ENCODE assay signal across 8 cellular contexts in genomic region chr3:179149239-179149887, GRCh38. TPM values are rescaled to one million over a fixed set of nuclear protein-coding genes. Genes with fewer than 3 reads are reported as not detected.
DNase-seq lines count a peak whose midpoint lies in the region; ATAC-seq and TF ChIP-seq lines count a peak whose summit lies in the region.

No MANE protein-coding gene starts in this region.

- peaks cover 0 to 6% (median 0%) of the 10 kb centered on the region in 3 experiments for H3K36me3 ChIP-seq in naive thymus-derived CD4-positive, alpha-beta T cell (ENCODE audit: control insufficient read depth in 2 of 3, insufficient read depth in 3 of 3, low read length in 3 of 3)
- H3K36me3 ChIP-seq in testis (ENCODE audit: low read depth, missing control alignments) = no peaks in the 10 kb centered on the region

- WGBS in testis, 2 donors = 1% methylated on average over 17 of the region's 17 CpGs

- H3K9me3 ChIP-seq in naive thymus-derived CD4-positive, alpha-beta T cell (ENCODE audit: control insufficient read depth in 2 of 3, low read length in 3 of 3) = no peaks in the 10 kb centered on the region
- no peaks in the 10 kb centered on the region for H3K9me3 ChIP-seq in testis

- H3K27ac ChIP-seq in naive thymus-derived CD4-positive, alpha-beta T cell (ENCODE audit: low read depth, low read length) = peak overlapping the region; percentile 93
- H3K27ac ChIP-seq in testis = peak overlapping the region; percentile 97 to 99

- H3K27ac Mint-ChIP-seq in HFFc6 = peak overlapping the region; percentile 84
- peak overlapping the region in 8 of 9 donors; percentile 94 to 99 (median 96) for H3K27ac Mint-ChIP-seq in naive thymus-derived CD4-positive, alpha-beta T cell

- H3K27me3 ChIP-seq in naive thymus-derived CD4-positive, alpha-beta T cell (ENCODE audit: control insufficient read depth in 2 of 2, insufficient read depth in 2 of 2, low read length in 2 of 2) = no peaks in the 10 kb centered on the region
- no peaks in the 10 kb centered on the region for H3K27me3 ChIP-seq in testis

- peaks cover 36% of the 10 kb centered on the region for H3K4me1 Mint-ChIP-seq in HFFc6 (ENCODE audit: low read depth)
- H3K4me1 Mint-ChIP-seq in naive thymus-derived CD4-positive, alpha-beta T cell = peaks cover 27 to 57% (median 45%) of the 10 kb centered on the region in 7 donors

- no peaks in the 10 kb centered on the region for H3K9me3 Mint-ChIP-seq in HFFc6
- H3K9me3 Mint-ChIP-seq in naive thymus-derived CD4-positive, alpha-beta T cell = no peaks in the 10 kb centered on the region

- CTCF ChIA-PET in naive thymus-derived CD4-positive, alpha-beta T cell (lab: Charles Lee) = interaction anchor here (0.6 to 2.3 kb wide), 5 partner anchors 111 to 694 kb away, joined by 3 to 7 read pairs (median 4); partner anchors contain the start of gene ZNF639

- H3K4me3 Mint-ChIP-seq in HFFc6 = peak overlapping the region; percentile 98
- H3K4me3 Mint-ChIP-seq in naive thymus-derived CD4-positive, alpha-beta T cell = peak overlapping the region in 7 of 10 donors; percentile 95 to 100 (median 97)

- POLR2A ChIA-PET in naive thymus-derived CD4-positive, alpha-beta T cell (lab: Charles Lee) = interaction anchor here (0.8 to 3.9 kb wide), 24 partner anchors 10 to 1764 kb away, joined by 3 to 64 read pairs (median 8); partner anchors contain the start of genes ACTL6A, FXR1, MFN1 and MRPL47

- peak overlapping the region; percentile 87 for H3K4me3 ChIP-seq in naive thymus-derived CD4-positive, alpha-beta T cell (ENCODE audit: low read length)
- H3K4me3 ChIP-seq in testis = peak overlapping the region; percentile 94 to 97

- H3K36me3 Mint-ChIP-seq in HFFc6 (ENCODE audit: low read depth) = no peaks in the 10 kb centered on the region
- H3K36me3 Mint-ChIP-seq in naive thymus-derived CD4-positive, alpha-beta T cell = peaks cover 0 to 3% (median 0%) of the 10 kb centered on the region in 5 donors

- DNase-seq in GM10266 (ENCODE audit: extremely low spot score) = peak; percentile 67
- DNase-seq in HFFc6 = no peak
- DNase-seq in NCI-H2107 (lab: John Stamatoyannopoulos, UW) = peak; percentile 60
- DNase-seq in activated CD4-positive, alpha-beta T cell treated with anti-CD3 and anti-CD28 coated beads, Interleukin-2, amount 50 U/mL, for 4 hours = peak; percentile 28 to 39
- peak; percentile 45 to 78 for DNase-seq in erythroblast (lab: John Stamatoyannopoulos, UW)
- peak in 2 of 9 donors; percentile 35 to 76 for DNase-seq in naive thymus-derived CD4-positive, alpha-beta T cell
- DNase-seq in testis = peak; percentile 55
- no peak for DNase-seq in NCI-H1048 (lab: John Stamatoyannopoulos, UW)

- intact Hi-C loops in naive thymus-derived CD4-positive, alpha-beta T cell (cut with micrococcal nuclease) = loop anchor here (1.0 to 5.0 kb wide), 9 partner anchors 9 to 1952 kb away; partner anchors contain the start of genes TBL1XR1 (in 2 of the 2), USP13 (in 2 of the 2) and FXR1 (in 1 of the 2)
- intact Hi-C loops in testis (cut with DNase I; ENCODE audit: low total_unique reads) = loop anchor here (5.0 kb wide), 1 partner anchor 173 kb away; the partner anchor contains the start of gene ZNF639

- TF ChIP-seq POLR2A in erythroblast (IDR thresholded peaks at IDR 0.05; ENCODE audit: low read length) = peak; percentile 3
- TF ChIP-seq POLR2A in testis (IDR thresholded peaks at IDR 0.05) = no peak

- no peaks in the 10 kb centered on the region; the same call in 1 of the 2 replicates for H3K27me3 Mint-ChIP-seq in HFFc6 (ENCODE audit: insufficient read depth)
- peaks cover 0 to 11% (median 0%) of the 10 kb centered on the region in 5 donors for H3K27me3 Mint-ChIP-seq in naive thymus-derived CD4-positive, alpha-beta T cell

- TF ChIP-seq CTCF in GM10266 (IDR thresholded peaks at IDR 0.05; ENCODE audit: control insufficient read depth, insufficient read depth, low read depth, missing control alignments) (no peak), HFFc6 (IDR thresholded peaks at IDR 0.05) (no peak), testis (IDR thresholded peaks at IDR 0.05) (no peak)

- peaks cover 15 to 17% of the 10 kb centered on the region in 2 donors for H3K4me1 ChIP-seq in naive thymus-derived CD4-positive, alpha-beta T cell (ENCODE audit: control insufficient read depth in 2 of 2, insufficient read depth in 2 of 2, low read length in 2 of 2)
- peaks cover 9% of the 10 kb centered on the region for H3K4me1 ChIP-seq in testis

- ATAC-seq in naive thymus-derived CD4-positive, alpha-beta T cell = peak; percentile 25

RNA-seq across cellular contexts. Expression of gene PIK3CA, which starts 1.2 kb away (rescaled TPM):
- total RNA-seq in HFFc6 (2021; fragmentation: NEBNext Ultra II Directional; extraction: Animal tissue kit (Norgen Biotek cat#: 25700)) = 10 to 100 TPM; 16.1 to 21.2 (median 19.7) TPM
- 10 to 100 TPM; 27.4 to 58.1 (median 43.7) TPM for total RNA-seq in naive thymus-derived CD4-positive, alpha-beta T cell
- polyA plus RNA-seq in naive thymus-derived CD4-positive, alpha-beta T cell = 10 to 100 TPM; 16.7 to 34.3 TPM
- 10 to 100 TPM; 20.8 to 27.1 TPM for total RNA-seq in testis
- 11.2 TPM for polyA plus RNA-seq in testis (ENCODE audit: insufficient read depth, low read depth, low replicate concordance)

Comparison
In these comparisons a context has a peak if more than half of its experiments do, and no peak if none do; other contexts are left out.
1. DNase-seq: peak in GM10266 (single experiment), NCI-H2107 (single experiment), activated CD4-positive, alpha-beta T cell treated with anti-CD3 and anti-CD28 coated beads, Interleukin-2, amount 50 U/mL, for 4 hours (2 of 2), erythroblast (2 of 2) and testis (single experiment); none in HFFc6 (single experiment) and NCI-H1048 (single experiment).